1 cellular context compared by ENCODE assay signal in genomic region chr5:56359429-56359781, GRCh38.
TF ChIP-seq lines count a peak whose summit lies in the region.

No MANE protein-coding gene starts in this region.

TF ChIP-seq in GM23338, 12 proteins besides CTCF, POLR2A, EP300 and RAD21 (continued from another document):
- TF ChIP-seq ZNF462 (CRISPR knock-in tag; IDR thresholded peaks at IDR 0.05) = no peak
- no peak for TF ChIP-seq STAT1 (IDR thresholded peaks at IDR 0.05; ENCODE audit: unreplicated experiment)
